12 cellular contexts compared by ENCODE assay signal in genomic region chr22:23233746-23234408, GRCh38. TPM values are rescaled to one million over a fixed set of nuclear protein-coding genes. Genes with fewer than 3 reads are reported as not detected.
DNase-seq lines count a peak whose midpoint lies in the region; ATAC-seq and TF ChIP-seq lines count a peak whose summit lies in the region.
"Had no signal": no experiment of that assay in that cellular context is flagged by ENCODE, and none has a peak within 500 bp of the region (broad histone marks: within the 10 kb centered on the region; RNA-seq: fewer than 3 reads in every experiment).

No MANE protein-coding gene starts in this region.

- peaks cover 40% of the 10 kb centered on the region for H4K20me1 ChIP-seq in SK-N-SH (ENCODE audit: insufficient read depth)

- no peak overlapping the region for H2AFZ ChIP-seq in SK-N-SH (ENCODE audit: low read depth)
- H2AFZ ChIP-seq: parathyroid adenoma had no signal

- in situ Hi-C loops in KBM-7 (cut with MboI; ENCODE audit: low pct_unique_long_range_greater_than_20kb, low sequenced_read_pairs), result no loop called here

- H3K4me3 ChIP-seq in SK-N-SH (ENCODE audit: low read depth in 2 of 2, low read length in 1 of 2) (no peak overlapping the region), right cardiac atrium (ENCODE audit: low read length) (no peak overlapping the region)
- H3K4me3 ChIP-seq: vagina had no signal

- 75% methylated on average over 4 of the region's 10 CpGs for WGBS in SK-N-SH (ENCODE audit: low lambda C conversion rate)
- WGBS in right cardiac atrium, result 73% methylated on average over 10 of the region's 10 CpGs

- H3K9me2 ChIP-seq in SK-N-SH, result no peaks in the 10 kb centered on the region

- no peak overlapping the region for H3K9ac ChIP-seq in SK-N-SH
- H3K9ac ChIP-seq: parathyroid adenoma had no signal

- H3K4me1 ChIP-seq in SK-N-SH (ENCODE audit: control insufficient read depth in 1 of 2, insufficient read depth in 2 of 2, low read depth in 1 of 2, low read length in 1 of 2), result peaks cover 5 to 71% of the 10 kb centered on the region in 2 experiments; a peak in 2 of 4 replicates
- H3K4me1 ChIP-seq in right cardiac atrium (ENCODE audit: control insufficient read depth, insufficient read depth, low read length), result peaks cover 20% of the 10 kb centered on the region
- H3K4me1 ChIP-seq: parathyroid adenoma had no signal

- intact Hi-C loops in right cardiac atrium (cut with DNase I), result loop anchor here in 3 of 4 donors (2.0 to 10.0 kb wide), 2 partner anchors 49 to 51 kb away; partner anchors contain the start of gene BCR (in 2 of the 3)

- no peaks in the 10 kb centered on the region for H3K27me3 ChIP-seq in SK-N-SH (ENCODE audit: insufficient read depth)
- H3K27me3 ChIP-seq in right cardiac atrium (ENCODE audit: control insufficient read depth, insufficient read depth), result no peaks in the 10 kb centered on the region
- H3K27me3 ChIP-seq: vagina had no signal

- peaks cover 0 to 8% of the 10 kb centered on the region in 2 experiments for H3K36me3 ChIP-seq in SK-N-SH (replicated peaks in 1 of 2; ENCODE audit: control insufficient read depth in 1 of 2, insufficient read depth in 2 of 2, low read length in 1 of 2)
- H3K36me3 ChIP-seq: vagina had no signal

- no peak for TF ChIP-seq EP300 in SK-N-SH (IDR thresholded peaks at IDR 0.05; ENCODE audit: borderline replicate concordance in 1 of 2, low read depth in 1 of 2, low read length in 1 of 2)

- DNase-seq in SK-N-SH (peak; percentile 69), right cardiac atrium (peak; percentile 56 to 71 (median 58)), mesenteric fat pad (ENCODE audit: low spot score) (no peak), KBM-7 (no peak)
- peak; percentile 90 for DNase-seq in activated CD8-positive, alpha-beta memory T cell treated with anti-CD3 and anti-CD28 coated beads, Interleukin-2, amount 50 U/mL, for 48 hours
- DNase-seq in stimulated activated CD8-positive, alpha-beta memory T cell treated with anti-CD3 and anti-CD28 coated beads, Interleukin-15, amount 100 ng/mL, for 48 hours (ENCODE audit: low read depth in 2 of 2), result peak; percentile 60 to 78
- DNase-seq: 8988T, erythroblast had no signal

- peaks cover 80% of the 10 kb centered on the region for H3K79me2 ChIP-seq in SK-N-SH (ENCODE audit: insufficient read depth)

- ATAC-seq in SK-N-SH treated with all-trans-retinoic acid at 6 μM for 48 hours (no peak), right cardiac atrium (peak in 1 of 2 donors; percentile 33), HG02852 (IDR thresholded peaks at IDR 0.05; ENCODE audit: unreplicated experiment) (no peak)

- CTCF ChIA-PET in SK-N-SH (lab: Yijun Ruan, JAX), result interaction anchor here (1.0 to 2.1 kb wide), 6 partner anchors 15 to 56 kb away, joined by 3 to 7 read pairs (median 4); no protein-coding TSS in a partner anchor

- TF ChIP-seq RAD21 in SK-N-SH (IDR thresholded peaks at IDR 0.05; ENCODE audit: low read length), result no peak

- POLR2A ChIA-PET in SK-N-SH (lab: Yijun Ruan, JAX), result no interaction called here

- H3K4me2 ChIP-seq in SK-N-SH, result no peak overlapping the region

- peak overlapping the region in 1 of 2 experiments; percentile 45; a peak in 2 of 4 replicates for H3K27ac ChIP-seq in SK-N-SH (ENCODE audit: low read depth in 2 of 2, low read length in 1 of 2)
- no peak overlapping the region for H3K27ac ChIP-seq in right cardiac atrium (ENCODE audit: low read length)
- H3K27ac ChIP-seq: parathyroid adenoma, vagina had no signal

- no peak for TF ChIP-seq CTCF in SK-N-SH (IDR thresholded peaks at IDR 0.05)

- no peaks in the 10 kb centered on the region for H3F3A ChIP-seq in SK-N-SH (replicated peaks; ENCODE audit: insufficient read depth)

- 0 out of 2 replicates have a peak, but pooled peaks cover 5% of the 10 kb centered on the region for H3K9me3 ChIP-seq in SK-N-SH
- H3K9me3 ChIP-seq in right cardiac atrium (ENCODE audit: control insufficient read depth, low read length), result no peaks in the 10 kb centered on the region

TF ChIP-seq in SK-N-SH, 30 proteins besides CTCF, POLR2A, EP300 and RAD21 (continues in another document):
- peak; percentile 21 for TF ChIP-seq CHD2 (IDR thresholded peaks at IDR 0.05; ENCODE audit: low read length, partially characterized antibody)
- TF ChIP-seq TCF12 (IDR thresholded peaks at IDR 0.05), result 0 out of 2 replicates have a peak, but pooled peaks have one; percentile 10
- no peak for TF ChIP-seq TEAD4 (IDR thresholded peaks at IDR 0.05; ENCODE audit: borderline replicate concordance, insufficient read depth)
- 0 out of 2 replicates have a peak, but pooled peaks have one; percentile 44 for TF ChIP-seq RCOR1 (IDR thresholded peaks at IDR 0.05; ENCODE audit: low read length)
- no peak for TF ChIP-seq RXRA (IDR thresholded peaks at IDR 0.05; ENCODE audit: borderline replicate concordance, low read depth)
- no peak for TF ChIP-seq EZH2phosphoT487 (IDR thresholded peaks at IDR 0.05; ENCODE audit: borderline replicate concordance, low read depth)
- TF ChIP-seq TAF1 (IDR thresholded peaks at IDR 0.05; ENCODE audit: borderline replicate concordance, low read depth, low read length), result no peak
- no peak for TF ChIP-seq POLR2AphosphoS5 (IDR thresholded peaks at IDR 0.05; ENCODE audit: low read depth, low read length)
- TF ChIP-seq ELF1 (IDR thresholded peaks at IDR 0.05), result no peak
- 0 out of 2 replicates have a peak, but pooled peaks have one; percentile 6 for TF ChIP-seq GATA2 (CRISPR knock-in tag; IDR thresholded peaks at IDR 0.05)
- TF ChIP-seq RFX5 (IDR thresholded peaks at IDR 0.05; ENCODE audit: low read length), result no peak
- TF ChIP-seq, protein P1, sequence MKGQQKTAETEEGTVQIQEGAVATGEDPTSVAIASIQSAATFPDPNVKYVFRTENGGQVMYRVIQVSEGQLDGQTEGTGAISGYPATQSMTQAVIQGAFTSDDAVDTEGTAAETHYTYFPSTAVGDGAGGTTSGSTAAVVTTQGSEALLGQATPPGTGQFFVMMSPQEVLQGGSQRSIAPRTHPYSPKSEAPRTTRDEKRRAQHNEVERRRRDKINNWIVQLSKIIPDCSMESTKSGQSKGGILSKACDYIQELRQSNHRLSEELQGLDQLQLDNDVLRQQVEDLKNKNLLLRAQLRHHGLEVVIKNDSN (IDR thresholded peaks at IDR 0.05; ENCODE audit: borderline replicate concordance, low read depth), result no peak
- TF ChIP-seq, protein P2, sequence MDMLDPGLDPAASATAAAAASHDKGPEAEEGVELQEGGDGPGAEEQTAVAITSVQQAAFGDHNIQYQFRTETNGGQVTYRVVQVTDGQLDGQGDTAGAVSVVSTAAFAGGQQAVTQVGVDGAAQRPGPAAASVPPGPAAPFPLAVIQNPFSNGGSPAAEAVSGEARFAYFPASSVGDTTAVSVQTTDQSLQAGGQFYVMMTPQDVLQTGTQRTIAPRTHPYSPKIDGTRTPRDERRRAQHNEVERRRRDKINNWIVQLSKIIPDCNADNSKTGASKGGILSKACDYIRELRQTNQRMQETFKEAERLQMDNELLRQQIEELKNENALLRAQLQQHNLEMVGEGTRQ (IDR thresholded peaks at IDR 0.05; ENCODE audit: borderline replicate concordance, low read depth, low read length), result no peak

TF ChIP-seq in SK-N-SH treated with all-trans-retinoic acid at 6 μM for 48 hours, 23 proteins besides CTCF, POLR2A, EP300 and RAD21:
- TF ChIP-seq ZNF8 (CRISPR knock-in tag; IDR thresholded peaks at IDR 0.05) (no peak), ESRRG (CRISPR knock-in tag; IDR thresholded peaks at IDR 0.05) (no peak), ZFP3 (CRISPR knock-in tag; IDR thresholded peaks at IDR 0.05) (no peak)
- TF ChIP-seq, protein P3, sequence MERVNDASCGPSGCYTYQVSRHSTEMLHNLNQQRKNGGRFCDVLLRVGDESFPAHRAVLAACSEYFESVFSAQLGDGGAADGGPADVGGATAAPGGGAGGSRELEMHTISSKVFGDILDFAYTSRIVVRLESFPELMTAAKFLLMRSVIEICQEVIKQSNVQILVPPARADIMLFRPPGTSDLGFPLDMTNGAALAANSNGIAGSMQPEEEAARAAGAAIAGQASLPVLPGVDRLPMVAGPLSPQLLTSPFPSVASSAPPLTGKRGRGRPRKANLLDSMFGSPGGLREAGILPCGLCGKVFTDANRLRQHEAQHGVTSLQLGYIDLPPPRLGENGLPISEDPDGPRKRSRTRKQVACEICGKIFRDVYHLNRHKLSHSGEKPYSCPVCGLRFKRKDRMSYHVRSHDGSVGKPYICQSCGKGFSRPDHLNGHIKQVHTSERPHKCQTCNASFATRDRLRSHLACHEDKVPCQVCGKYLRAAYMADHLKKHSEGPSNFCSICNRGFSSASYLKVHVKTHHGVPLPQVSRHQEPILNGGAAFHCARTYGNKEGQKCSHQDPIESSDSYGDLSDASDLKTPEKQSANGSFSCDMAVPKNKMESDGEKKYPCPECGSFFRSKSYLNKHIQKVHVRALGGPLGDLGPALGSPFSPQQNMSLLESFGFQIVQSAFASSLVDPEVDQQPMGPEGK (CRISPR knock-in tag; IDR thresholded peaks at IDR 0.05; ENCODE audit: borderline replicate concordance), result no peak

RNA-seq across cellular contexts. Expression of gene BCR, which starts 53.6 kb away (rescaled TPM):
- polyA plus RNA-seq in SK-N-SH (2012; rRNA removed), result 27.0 and 50.9 TPM in 2 replicates
- 20.3 and 29.6 TPM in 2 replicates for polyA plus RNA-seq in SK-N-SH (2012; cell fraction: cytosol; rRNA removed)
- polyA plus RNA-seq in SK-N-SH (2012; cell fraction: nucleus; rRNA removed), result 51.6 and 84.8 TPM in 2 replicates
- total RNA-seq in right cardiac atrium, result 10 to 100 TPM; 35.4 to 48.0 (median 36.6) TPM
- polyA plus RNA-seq in right cardiac atrium, result 18.3 TPM
- total RNA-seq in mesenteric fat pad, result 98.1 TPM

Comparison
In these comparisons a context has a peak if more than half of its experiments do, and no peak if none do; other contexts are left out.
1. DNase-seq: peak in SK-N-SH (single experiment), activated CD8-positive, alpha-beta memory T cell treated with anti-CD3 and anti-CD28 coated beads, Interleukin-2, amount 50 U/mL, for 48 hours (single experiment), right cardiac atrium (3 of 3) and stimulated activated CD8-positive, alpha-beta memory T cell treated with anti-CD3 and anti-CD28 coated beads, Interleukin-15, amount 100 ng/mL, for 48 hours (2 of 2); none in mesenteric fat pad (single experiment) and KBM-7 (single experiment).